Comparison of ENCODE assay signal across 8 cellular contexts in genomic region chr3:128112406-128112968, GRCh38. TPM values are rescaled to one million over a fixed set of nuclear protein-coding genes. Genes with fewer than 3 reads are reported as not detected.
DNase-seq lines count a peak whose midpoint lies in the region; ATAC-seq and TF ChIP-seq lines count a peak whose summit lies in the region.

No MANE protein-coding gene starts in this region.

- H3K56ac ChIP-seq in IMR-90 (ENCODE audit: extremely low read depth, insufficient read depth, low read length) = no peak overlapping the region

- 0 out of 2 replicates have a peak, but pooled peaks have one; percentile 12 for TF ChIP-seq CTCF in BJ (IDR thresholded peaks at IDR 0.05; ENCODE audit: insufficient read depth, low read depth, low read length)
- TF ChIP-seq CTCF in IMR-90 (conservative IDR thresholded peaks at IDR 0.05; ENCODE audit: low read depth, low read length) = peak; percentile 11; the same call in 1 of the 2 replicates
- no peak for TF ChIP-seq CTCF in GM10248 (IDR thresholded peaks at IDR 0.05; ENCODE audit: control extremely low read depth, extremely low read depth, low read depth, missing control alignments)
- TF ChIP-seq CTCF in endothelial cell (IDR thresholded peaks at IDR 0.05; ENCODE audit: unreplicated experiment) = no peak

- H2AK9ac ChIP-seq in IMR-90 (replicated peaks; ENCODE audit: low read depth, low read length, poor library complexity) = peak overlapping the region; percentile 13

- DNase-seq in BJ (ENCODE audit: low read depth) (peak; percentile 60), IMR-90 (peak; percentile 90), fibroblast of gingiva (ENCODE audit: low read depth) (peak; percentile 88), C1 segment of cervical spinal cord (lab: John Stamatoyannopoulos, UW) (no peak), GM10248 (ENCODE audit: extremely low spot score) (no peak), DMS79 treated with DMSO at 0.1 percent for 48 hours (lab: John Stamatoyannopoulos, UW) (no peak), endothelial cell (ENCODE audit: low spot score) (no peak)
- peak; percentile 26 to 54 for DNase-seq in activated CD4-positive, alpha-beta T cell treated with anti-CD3 and anti-CD28 coated beads, Interleukin-2, amount 50 U/mL, for 48 hours

- H3K36me3 ChIP-seq in BJ (ENCODE audit: control insufficient read depth, insufficient read depth, low read length) (no peaks in the 10 kb centered on the region), IMR-90 (ENCODE audit: control insufficient read depth, insufficient read depth, low read length) (peaks cover 4% of the 10 kb centered on the region)

- 80% methylated on average over 1 of the region's 7 CpGs; no CpG with 5 or more reads in 1 of the 2 experiments for WGBS in IMR-90 (ENCODE audit: extremely low coverage in 2 of 2, insufficient read length in 1 of 2), 2 experiments

- H4K91ac ChIP-seq in IMR-90 (ENCODE audit: insufficient read depth, low read depth, low read length) = peak overlapping the region; percentile 50

- peak overlapping the region; percentile 33; the same call in 1 of the 2 replicates for H2BK120ac ChIP-seq in IMR-90 (ENCODE audit: low read depth, low read length)

- H4K5ac ChIP-seq in IMR-90 (ENCODE audit: low read depth, low read length) = peak overlapping the region; percentile 59

- in situ Hi-C loops in IMR-90 (cut with MboI; ENCODE audit: low sequenced_read_pairs) = no loop called here

- dilution Hi-C loops in IMR-90 (cut with HindIII; ENCODE audit: low sequenced_read_pairs, unreplicated experiment) = no loop called here

- peak overlapping the region; percentile 47 for H3K4ac ChIP-seq in IMR-90 (ENCODE audit: low read depth, low read length)

- POLR2A ChIA-PET in BJ (lab: Charles Lee) (interaction anchor here (0.6 kb wide), 1 partner anchor 41 kb away, joined by 3 read pairs; no protein-coding TSS in a partner anchor), IMR-90 (lab: Charles Lee; ENCODE audit: unreplicated experiment) (no interaction called here), GM10248 (lab: Yijun Ruan, JAX) (interaction anchor here (0.5 kb wide), 1 partner anchor 376 kb away, joined by 3 read pairs; no protein-coding TSS in a partner anchor)

- no TSS peak for BruUV-seq in IMR-90 (replicated peaks; lab: Mats Ljungman, UMichigan)

- H3K4me3 Mint-ChIP-seq in endothelial cell (ENCODE audit: unreplicated experiment) = no peak overlapping the region

- H3K27me3 ChIP-seq in BJ (ENCODE audit: control insufficient read depth, insufficient read depth, low read length) (no peaks in the 10 kb centered on the region), IMR-90 (ENCODE audit: control insufficient read depth, insufficient read depth, low read length) (no peaks in the 10 kb centered on the region)

- no peak overlapping the region for H3K27ac Mint-ChIP-seq in endothelial cell (ENCODE audit: unreplicated experiment)

- peak; percentile 80 for ATAC-seq in IMR-90 (ENCODE audit: low read depth)

- no peak overlapping the region for H3K4me3 ChIP-seq in BJ (ENCODE audit: low read depth, low read length)
- no peak overlapping the region for H3K4me3 ChIP-seq in IMR-90 (ENCODE audit: insufficient read depth, low read depth, low read length)

- H2AFZ ChIP-seq in IMR-90 (replicated peaks; ENCODE audit: low read length, poor library complexity) = no peak overlapping the region

- peak overlapping the region; percentile 74 for H2AK5ac ChIP-seq in IMR-90 (ENCODE audit: low read depth, low read length)

- peak overlapping the region; percentile 44; the same call in 1 of the 2 replicates for H3K23ac ChIP-seq in IMR-90 (ENCODE audit: low read depth, low read length)

- H3K36me3 Mint-ChIP-seq in endothelial cell (ENCODE audit: low read depth, unreplicated experiment) = peaks cover 14% of the 10 kb centered on the region

- no peaks in the 10 kb centered on the region for H3K9me3 ChIP-seq in IMR-90 (ENCODE audit: control insufficient read depth, insufficient read depth, low read length)

- H3K4me1 Mint-ChIP-seq in endothelial cell (ENCODE audit: unreplicated experiment) = peaks cover 3% of the 10 kb centered on the region

- H2BK5ac ChIP-seq in IMR-90 (ENCODE audit: low read depth, low read length, poor library complexity, severe bottlenecking) = peak overlapping the region; percentile 52

- H4K8ac ChIP-seq in IMR-90 (ENCODE audit: low read depth in 2 of 2, low read length in 2 of 2) = peak overlapping the region in 1 of 2 experiments; percentile 43; a peak in 2 of 4 replicates

- TF ChIP-seq POLR2A in IMR-90 (IDR thresholded peaks at IDR 0.05; ENCODE audit: low read depth, low read length) = no peak

- H2BK15ac ChIP-seq in IMR-90 (ENCODE audit: low read depth, low read length) = peak overlapping the region; percentile 55; the same call in 2 of the 3 replicates

- H3K14ac ChIP-seq in IMR-90 (replicated peaks; ENCODE audit: low read depth, low read length) = peak overlapping the region; percentile 39; the same call in 1 of the 2 replicates

- H3K9ac ChIP-seq in IMR-90 (ENCODE audit: low read depth, low read length) = no peak overlapping the region

- TF ChIP-seq RAD21 in IMR-90 (IDR thresholded peaks at IDR 0.05; ENCODE audit: low read length) = no peak

- CTCF ChIA-PET in BJ (lab: Yijun Ruan, JAX) (interaction anchor here (1.1 to 1.7 kb wide), 4 partner anchors 8 to 506 kb away, joined by 4 to 16 read pairs (median 4); partner anchors contain the start of gene RUVBL1), IMR-90 (lab: Yijun Ruan, JAX) (interaction anchor here (0.5 to 1.6 kb wide), 3 partner anchors 10 to 50 kb away, joined by 3 to 4 read pairs (median 3); no protein-coding TSS in a partner anchor), GM10248 (lab: Yijun Ruan, JAX) (interaction anchor here (0.9 to 6.4 kb wide), 5 partner anchors 9 to 112 kb away, joined by 3 to 40 read pairs (median 3); partner anchors contain the start of gene RUVBL1)

- peaks cover 14% of the 10 kb centered on the region for H3K4me1 ChIP-seq in IMR-90 (ENCODE audit: control insufficient read depth, insufficient read depth, low read length)

- peaks cover 16 to 43% of the 10 kb centered on the region in 2 experiments for H3K79me1 ChIP-seq in IMR-90 (ENCODE audit: low read depth in 1 of 2, low read length in 2 of 2)

- no peaks in the 10 kb centered on the region for H3K9me3 Mint-ChIP-seq in endothelial cell (ENCODE audit: unreplicated experiment)

- peak overlapping the region; percentile 17 for H3K18ac ChIP-seq in IMR-90 (ENCODE audit: low read depth, low read length)

- peaks cover 16% of the 10 kb centered on the region for H3K9me1 ChIP-seq in IMR-90 (ENCODE audit: insufficient read depth, low read length)

- H3K4me2 ChIP-seq in IMR-90 (ENCODE audit: low read depth, low read length) = no peak overlapping the region; the same call in 1 of the 2 replicates

- intact Hi-C loops in IMR-90 (cut with micrococcal nuclease) = no loop called here

- peaks cover 7% of the 10 kb centered on the region; the same call in 1 of the 2 replicates for H4K20me1 ChIP-seq in IMR-90 (ENCODE audit: insufficient read depth, low read length)

- peak overlapping the region; percentile 55 for H2BK20ac ChIP-seq in IMR-90 (ENCODE audit: low read depth, low read length)

- H3K27ac ChIP-seq in IMR-90 (ENCODE audit: insufficient read depth, low read length) = peak overlapping the region; percentile 54; the same call in 1 of the 2 replicates

- H3K27me3 Mint-ChIP-seq in endothelial cell (ENCODE audit: unreplicated experiment) = peaks cover 1% of the 10 kb centered on the region

TF ChIP-seq in IMR-90, 13 proteins besides CTCF, POLR2A, EP300 and RAD21:
- TF ChIP-seq CHD1 (IDR thresholded peaks at IDR 0.05; ENCODE audit: low read depth, low read length) (0 out of 2 replicates have a peak, but pooled peaks have one; percentile 57), MXI1 (IDR thresholded peaks at IDR 0.05; ENCODE audit: borderline replicate concordance, low read depth, low read length) (peak; percentile 71; the same call in 1 of the 2 replicates), CEBPB (IDR thresholded peaks at IDR 0.05; ENCODE audit: low read depth, low read length) (0 out of 2 replicates have a peak, but pooled peaks have one; percentile 21), USF2 (IDR thresholded peaks at IDR 0.05; ENCODE audit: low read depth, low read length) (peak; percentile 69; the same call in 1 of the 2 replicates), RCOR1 (IDR thresholded peaks at IDR 0.05; ENCODE audit: insufficient replicate concordance, low read length) (peak; percentile 20), ELK1 (IDR thresholded peaks at IDR 0.05; ENCODE audit: borderline replicate concordance, low read depth, low read length) (no peak), FOS (IDR thresholded peaks at IDR 0.05; ENCODE audit: low read depth, low read length) (peak; percentile 82), NFE2L2 (IDR thresholded peaks at IDR 0.05; ENCODE audit: low read depth, low read length) (no peak)

RNA-seq across cellular contexts. Expression of gene RUVBL1, which starts 11.1 kb away (rescaled TPM):
- polyA plus RNA-seq in BJ (2011; rRNA removed) (63.7 and 67.6 TPM in 2 replicates), IMR-90 (2012; rRNA removed) (68.7 and 75.2 TPM in 2 replicates)
- 24.8 and 46.0 TPM in 2 replicates for polyA minus RNA-seq in BJ (2011; rRNA and poly(A)+ RNA removed)
- total RNA-seq in IMR-90 (2012; rRNA removed) (83.3 and 99.2 TPM in 2 replicates), endothelial cell (ENCODE audit: unreplicated experiment) (30.3 TPM)
- 43.0 and 49.3 TPM in 2 replicates for polyA plus RNA-seq in IMR-90 (2012; cell fraction: cytosol; rRNA removed)
- 21.0 and 28.8 TPM in 2 replicates for polyA plus RNA-seq in IMR-90 (2012; cell fraction: nucleus; rRNA removed; ENCODE audit: low replicate concordance)

RNA-seq across cellular contexts. Expression of gene EEFSEC, which starts 40.8 kb away (rescaled TPM):
- polyA plus RNA-seq in BJ (2011; rRNA removed) (10.9 and 16.3 TPM in 2 replicates), IMR-90 (2012; rRNA removed) (9.3 and 10.6 TPM in 2 replicates)
- 11.7 and 14.4 TPM in 2 replicates for polyA minus RNA-seq in BJ (2011; rRNA and poly(A)+ RNA removed)
- total RNA-seq in IMR-90 (2012; rRNA removed) (4.4 and 4.5 TPM in 2 replicates), endothelial cell (ENCODE audit: unreplicated experiment) (7.1 TPM)
- 5.9 and 11.2 TPM in 2 replicates for polyA plus RNA-seq in IMR-90 (2012; cell fraction: cytosol; rRNA removed)
- 7.5 and 15.5 TPM in 2 replicates for polyA plus RNA-seq in IMR-90 (2012; cell fraction: nucleus; rRNA removed; ENCODE audit: low replicate concordance)

Comparison
In these comparisons a context has a peak if more than half of its experiments do, and no peak if none do; other contexts are left out.
1. DNase-seq: peak in BJ (single experiment), IMR-90 (single experiment), activated CD4-positive, alpha-beta T cell treated with anti-CD3 and anti-CD28 coated beads, Interleukin-2, amount 50 U/mL, for 48 hours (2 of 2) and fibroblast of gingiva (single experiment); none in C1 segment of cervical spinal cord (0 of 14), GM10248 (single experiment), DMS79 treated with DMSO at 0.1 percent for 48 hours (single experiment) and endothelial cell (single experiment).
2. CTCF ChIP-seq: peak in BJ (single experiment) and IMR-90 (single experiment); none in GM10248 (single experiment) and endothelial cell (single experiment).